Comparison of ENCODE assay signal across 1 cellular context in genomic region chr3:190545260-190545659, GRCh38.
TF ChIP-seq lines count a peak whose summit lies in the region.

No MANE protein-coding gene starts in this region.

TF ChIP-seq in HepG2, 621 proteins besides CTCF, POLR2A, EP300 and RAD21 (continued from another document):
- TF ChIP-seq TRIM22 (IDR thresholded peaks at IDR 0.05) (no peak), ZNF337 (CRISPR knock-in tag; IDR thresholded peaks at IDR 0.05; ENCODE audit: borderline replicate concordance, low read depth) (no peak), ZNF879 (CRISPR knock-in tag; IDR thresholded peaks at IDR 0.05) (no peak), ARNT (IDR thresholded peaks at IDR 0.05) (no peak), CC2D1A (CRISPR knock-in tag; IDR thresholded peaks at IDR 0.05) (no peak), ZNF263 (CRISPR knock-in tag; IDR thresholded peaks at IDR 0.05) (no peak), SNAPC4 (CRISPR knock-in tag; IDR thresholded peaks at IDR 0.05) (no peak), TBX2 (CRISPR knock-in tag; IDR thresholded peaks at IDR 0.05; ENCODE audit: borderline replicate concordance) (no peak), ATRX (CRISPR knock-in tag; IDR thresholded peaks at IDR 0.05; ENCODE audit: borderline replicate concordance) (no peak), YY1 (IDR thresholded peaks at IDR 0.05; ENCODE audit: insufficient read depth, insufficient replicate concordance, low read depth, low read length) (no peak), GATA4 (IDR thresholded peaks at IDR 0.05; ENCODE audit: borderline replicate concordance, low read depth) (no peak), ZFP62 (CRISPR knock-in tag; IDR thresholded peaks at IDR 0.05) (no peak), ZNF678 (CRISPR knock-in tag; IDR thresholded peaks at IDR 0.05) (no peak), XBP1 (CRISPR knock-in tag; IDR thresholded peaks at IDR 0.05) (no peak)
